33 cellular contexts compared by ENCODE assay signal in genomic region chr1:100799548-100799947, GRCh38.
DNase-seq lines count a peak whose midpoint lies in the region; ATAC-seq, FAIRE-seq and TF ChIP-seq lines count a peak whose summit lies in the region.
"Had no signal": no experiment of that assay in that cellular context is flagged by ENCODE, and none has a peak within 500 bp of the region (broad histone marks: within the 10 kb centered on the region; RNA-seq: fewer than 3 reads in every experiment).

No MANE protein-coding gene starts in this region.

- in situ Hi-C loops in HepG2 (cut with HindIII; ENCODE audit: extremely low pct_ligation_motif_present, low pct_unique_long_range_greater_than_20kb): no loop called here

- TF ChIP-seq EP300 in HepG2 (IDR thresholded peaks at IDR 0.05; ENCODE audit: low read depth in 2 of 2, low read length in 2 of 2): no peak
- TF ChIP-seq EP300 in HepG2 (CRISPR knock-in tag; IDR thresholded peaks at IDR 0.05; ENCODE audit: borderline replicate concordance): no peak

- TF ChIP-seq RAD21 in HepG2 (CRISPR knock-in tag; IDR thresholded peaks at IDR 0.05): no peak

- no peaks in the 10 kb centered on the region for H3K9me3 Mint-ChIP-seq in Calu3 (ENCODE audit: low read depth, unreplicated experiment)

- H3K4me3 ChIP-seq in HepG2 (replicated peaks in 1 of 3; ENCODE audit: insufficient read depth in 1 of 3, low read depth in 2 of 3, low read length in 3 of 3) (no peak overlapping the region), right lobe of liver (no peak overlapping the region), mesodermal cell (ENCODE audit: extremely low read depth, insufficient read depth, low read length, poor library complexity, severe bottlenecking) (no peak overlapping the region)
- H3K4me3 ChIP-seq: coronary artery, right atrium auricular region, spleen, vagina had no signal

- H2AFZ ChIP-seq in HepG2 (ENCODE audit: low read length): no peak overlapping the region
- H2AFZ ChIP-seq: parathyroid adenoma had no signal

- H3K27ac ChIP-seq in HepG2 (ENCODE audit: extremely low read length, insufficient read depth, low read length) (no peak overlapping the region), right lobe of liver (no peak overlapping the region), mesodermal cell (ENCODE audit: low read depth, low read length, severe bottlenecking) (peak overlapping the region; percentile 74)
- H3K27ac ChIP-seq: coronary artery, KMS-11, parathyroid adenoma, right atrium auricular region, vagina had no signal

- H3K9me3 ChIP-seq in HepG2 (ENCODE audit: low read length) (no peaks in the 10 kb centered on the region), right lobe of liver (no peaks in the 10 kb centered on the region), mesodermal cell (ENCODE audit: control insufficient read depth, low read length) (no peaks in the 10 kb centered on the region)

- peak overlapping the region; percentile 25; the same call in 1 of the 2 replicates for H3K4me2 ChIP-seq in HepG2 (ENCODE audit: low read depth, low read length)
- H3K4me2 ChIP-seq: KMS-11 had no signal

- H3K27me3 Mint-ChIP-seq in Calu3 (ENCODE audit: unreplicated experiment): no peaks in the 10 kb centered on the region

- POLR2A ChIA-PET in HepG2 (lab: Yijun Ruan, JAX): no interaction called here

- no peak overlapping the region for H3K27ac Mint-ChIP-seq in Calu3 (ENCODE audit: unreplicated experiment)
- H3K27ac Mint-ChIP-seq: activated T-helper 2 cell treated with anti-CD3 and anti-CD28 coated beads, Interferon-gamma antibody, Interleukin-2, Interleukin-4, amounts not matched to agents 10 μg/mL and 5 μg/mL and 100 μg/mL, durations not matched to agents 14 hours and 24 hours and 36 hours; CD14-positive monocyte; endodermal cell; immature natural killer cell had no signal

- no peak overlapping the region for H3K4me3 Mint-ChIP-seq in Calu3 (ENCODE audit: low read depth, unreplicated experiment)
- H3K4me3 Mint-ChIP-seq: CD14-positive monocyte, endodermal cell, immature natural killer cell had no signal

- BruUV-seq in HepG2 (replicated peaks; lab: Mats Ljungman, UMichigan) (no TSS peak), Calu3 (replicated peaks; lab: Mats Ljungman, UMichigan) (no TSS peak)

- TF ChIP-seq CTCF in HepG2 (CRISPR knock-in tag; IDR thresholded peaks at IDR 0.05): no peak
- TF ChIP-seq CTCF in right lobe of liver (IDR thresholded peaks at IDR 0.05): no peak
- TF ChIP-seq CTCF in Calu3 (IDR thresholded peaks at IDR 0.05; ENCODE audit: unreplicated experiment): no peak

- no peaks in the 10 kb centered on the region for H3K27me3 ChIP-seq in HepG2 (ENCODE audit: control insufficient read depth in 1 of 2, insufficient read depth in 2 of 2, low read length in 2 of 2)
- no peaks in the 10 kb centered on the region for H3K27me3 ChIP-seq in right lobe of liver
- H3K27me3 ChIP-seq: right atrium auricular region, spleen, vagina had no signal

- no peak for TF ChIP-seq POLR2A in HepG2 (IDR thresholded peaks at IDR 0.05; ENCODE audit: insufficient read depth in 1 of 2, low read depth in 2 of 2, low read length in 2 of 2)
- TF ChIP-seq POLR2A in right lobe of liver (IDR thresholded peaks at IDR 0.05): no peak

- peaks cover 26% of the 10 kb centered on the region for H3K4me1 ChIP-seq in HepG2 (ENCODE audit: insufficient read depth, low read length)
- H3K4me1 ChIP-seq in right lobe of liver: peaks cover 0 to 10% (median 0%) of the 10 kb centered on the region in 4 donors
- peaks cover 14% of the 10 kb centered on the region for H3K4me1 ChIP-seq in mesodermal cell (ENCODE audit: control insufficient read depth, insufficient read depth, low read length, poor library complexity, severe bottlenecking)
- H3K4me1 ChIP-seq: parathyroid adenoma, right atrium auricular region, spleen, vagina had no signal

- peaks cover 8% of the 10 kb centered on the region for H3K4me1 Mint-ChIP-seq in Calu3 (ENCODE audit: low read depth, unreplicated experiment)
- H3K4me1 Mint-ChIP-seq: CD14-positive monocyte, endodermal cell, immature natural killer cell had no signal

- intact Hi-C loops in HepG2 (cut with micrococcal nuclease; ENCODE audit: unreplicated experiment) (no loop called here), right lobe of liver (cut with DNase I) (no loop called here), Calu3 (cut with micrococcal nuclease; ENCODE audit: unreplicated experiment) (no loop called here)

- ATAC-seq in HepG2 (no peak), right lobe of liver (no peak), GM19035 (IDR thresholded peaks at IDR 0.05; ENCODE audit: unreplicated experiment) (no peak), GM18519 (IDR thresholded peaks at IDR 0.05; ENCODE audit: low FRiP score, unreplicated experiment) (no peak)
- ATAC-seq: esophagus mucosa; Right ventricle myocardium inferior; stimulated activated naive CD8-positive, alpha-beta T cell treated with anti-CD3 and anti-CD28 coated beads, Interleukin-15, Interleukin-2, amounts not matched to agents 100 U/mL and 50 U/mL, for 24 hours had no signal

- no peaks in the 10 kb centered on the region for H3K36me3 ChIP-seq in HepG2 (replicated peaks in 1 of 2; ENCODE audit: control insufficient read depth in 1 of 2, insufficient read depth in 2 of 2, low read length in 2 of 2)
- H3K36me3 ChIP-seq in right lobe of liver: no peaks in the 10 kb centered on the region
- no peaks in the 10 kb centered on the region for H3K36me3 ChIP-seq in mesodermal cell (ENCODE audit: control insufficient read depth, insufficient read depth, low read length)
- H3K36me3 ChIP-seq: right atrium auricular region, spleen, vagina had no signal

- FAIRE-seq in HepG2 (lab: Jason Lieb, UNC): no peak
- FAIRE-seq in urothelium cell line (lab: Jason Lieb, UNC): no peak
- FAIRE-seq: D721Med, frontal cortex had no signal

- DNase-seq in HepG2 (ENCODE audit: low spot score) (no peak), right lobe of liver (no peak), dermis microvascular lymphatic vessel endothelial cell (ENCODE audit: low read depth in 2 of 2) (peak; percentile 14 to 79), urothelium cell line (ENCODE audit: low spot score) (peak; percentile 12), Calu3 (no peak)
- DNase-seq: activated CD4-positive, alpha-beta T cell treated with anti-CD3 and anti-CD28 coated beads for 48 hours; activated naive CD4-positive, alpha-beta T cell treated with anti-CD3 and anti-CD28 coated beads, Interleukin-2, amount 50 U/mL, for 16 hours; activated T-cell treated with anti-CD3 and anti-CD28 coated beads for 4 hours; aorta; endodermal cell; immature natural killer cell; mesendoderm; MM.1S; NCI-H2029; NCI-H524; NK-92 treated with Interleukin-12 subunit alpha and Interleukin-12 subunit beta, amount 100 ng/mL, for 24 hours; spleen; stimulated activated CD4-positive, alpha-beta T cell treated with anti-CD3 and anti-CD28 coated beads, Interleukin-2, amount 100 ng/mL, for 24 hours; stimulated activated naive CD8-positive, alpha-beta T cell treated with anti-CD3 and anti-CD28 coated beads, Interleukin-15, Interleukin-2, amounts not matched to agents 100 U/mL and 50 U/mL, for 24 hours had no signal

- CTCF ChIA-PET in HepG2 (lab: Yijun Ruan, JAX; ENCODE audit: low intra/inter-chr PET ratio, low total read pairs) (no interaction called here), Calu3 (lab: Charles Lee) (no interaction called here)

- no peaks in the 10 kb centered on the region for H4K20me1 ChIP-seq in HepG2 (ENCODE audit: insufficient read depth, low read length)

- H3K79me2 ChIP-seq in HepG2 (ENCODE audit: insufficient read depth, low read length): no peaks in the 10 kb centered on the region
- H3K79me2 ChIP-seq: parathyroid adenoma had no signal

- WGBS in HepG2 (ENCODE audit: low lambda C conversion rate): 18% methylated on average over 2 of the region's 2 CpGs
- WGBS in right lobe of liver (ENCODE audit: insufficient coverage, low coverage, low lambda C conversion rate, missing lambda C conversion rate): 75% methylated on average over 2 of the region's 2 CpGs
- 86% methylated on average over 1 of the region's 2 CpGs; no CpG with 5 or more reads in 1 of the 2 experiments for WGBS in mesodermal cell (ENCODE audit: insufficient coverage in 2 of 2), 2 experiments

- no peak overlapping the region for H3K9ac ChIP-seq in HepG2 (ENCODE audit: insufficient read depth, low read depth, low read length)
- H3K9ac ChIP-seq: KMS-11, parathyroid adenoma had no signal

- no peaks in the 10 kb centered on the region for H3K36me3 Mint-ChIP-seq in Calu3 (ENCODE audit: insufficient read depth, unreplicated experiment)
- H3K36me3 Mint-ChIP-seq: CD14-positive monocyte had no signal

TF ChIP-seq in HepG2, 621 proteins besides CTCF, POLR2A, EP300 and RAD21:
- TF ChIP-seq ZKSCAN1 (IDR thresholded peaks at IDR 0.05; ENCODE audit: low read length) (no peak), CAMTA2 (CRISPR knock-in tag; IDR thresholded peaks at IDR 0.05; ENCODE audit: borderline replicate concordance) (no peak), ZNF33B (CRISPR knock-in tag; IDR thresholded peaks at IDR 0.05) (no peak), ZBTB34 (CRISPR knock-in tag; IDR thresholded peaks at IDR 0.05) (no peak)

Comparison
In these comparisons a context has a peak if more than half of its experiments do, and no peak if none do; other contexts are left out.
1. DNase-seq: peak in dermis microvascular lymphatic vessel endothelial cell (2 of 2) and urothelium cell line (single experiment); none in HepG2 (single experiment), right lobe of liver (0 of 3) and Calu3 (single experiment).